In genomic region chr20:37257993-37258392, GRCh38 we compare ENCODE assay signal across 23 cellular contexts. TPM values are rescaled to one million over a fixed set of nuclear protein-coding genes. Genes with fewer than 3 reads are reported as not detected.
DNase-seq lines count a peak whose midpoint lies in the region; ATAC-seq and TF ChIP-seq lines count a peak whose summit lies in the region.
"Had no signal": no experiment of that assay in that cellular context is flagged by ENCODE, and none has a peak within 500 bp of the region (broad histone marks: within the 10 kb centered on the region; RNA-seq: fewer than 3 reads in every experiment).

No MANE protein-coding gene starts in this region.

- H3K27me3 ChIP-seq in HUES48 (ENCODE audit: control insufficient read depth, insufficient read depth, low read length) (0 out of 2 replicates have a peak, but pooled peaks cover 3% of the 10 kb centered on the region), Panc1 (ENCODE audit: control insufficient read depth, insufficient read depth, low read length) (peaks cover 4% of the 10 kb centered on the region), MG63 (peaks cover 33% of the 10 kb centered on the region)
- H3K27me3 ChIP-seq: adrenal gland, thyroid gland had no signal

- POLR2A ChIA-PET in Panc1 (lab: Charles Lee), result no interaction called here

- intact Hi-C loops in Panc1 (cut with micrococcal nuclease; ENCODE audit: unreplicated experiment), result no loop called here

- BruUV-seq in Panc1 (replicated peaks; lab: Mats Ljungman, UMichigan), result no TSS peak

- no peak overlapping the region for H3K9ac ChIP-seq in HUES48 (ENCODE audit: low read depth, low read length)

- peak; percentile 32; the same call in 1 of the 2 replicates for ATAC-seq in Panc1
- ATAC-seq: GM12878; stimulated activated naive CD8-positive, alpha-beta T cell treated with anti-CD3 and anti-CD28 coated beads, Interleukin-15, Interleukin-2, amounts not matched to agents 100 U/mL and 50 U/mL, for 24 hours had no signal

- DNase-seq in ELF-1 (ENCODE audit: low read depth, low spot score) (peak; percentile 82), Panc1 (ENCODE audit: low read depth, low spot score) (no peak), islet precursor cell (peak; percentile 80), MG63 (no peak), NCI-H226 (no peak)
- no peak for DNase-seq in T-helper 2 cell treated with Interferon-gamma antibody and Interleukin-4, amounts not matched to agents 5 μg/mL and 100 μg/mL, for 36 hours (ENCODE audit: low spot score)
- DNase-seq in activated T-cell treated with anti-CD3 and anti-CD28 coated beads, Interleukin-2, amount 50 U/mL, for 24 hours, result no peak
- DNase-seq: activated gamma-delta T cell; adrenal gland; CD4-positive, alpha-beta T cell; left ventricle myocardium inferior; NCI-H510A treated with DMSO at 0.1 percent for 48 hours; stimulated activated CD4-positive, alpha-beta T cell treated with anti-CD3 and anti-CD28 coated beads, Interleukin-2, amount 100 ng/mL, for 24 hours; stimulated activated naive CD8-positive, alpha-beta T cell treated with anti-CD3 and anti-CD28 coated beads, Interleukin-15, Interleukin-2, amounts not matched to agents 100 U/mL and 50 U/mL, for 24 hours; thyroid gland had no signal

- no peak overlapping the region for H3K4me3 Mint-ChIP-seq in T-helper 2 cell treated with Interferon-gamma antibody and Interleukin-4, amounts not matched to agents 5 μg/mL and 100 μg/mL, for 36 hours
- no peak overlapping the region for H3K4me3 Mint-ChIP-seq in activated T-cell treated with anti-CD3 and anti-CD28 coated beads, Interleukin-2, amount 50 U/mL, for 24 hours
- H3K4me3 Mint-ChIP-seq: CD4-positive, alpha-beta T cell had no signal

- H3K4me1 ChIP-seq in HUES48 (ENCODE audit: control insufficient read depth, insufficient read depth, low read length) (peaks cover 21% of the 10 kb centered on the region), Panc1 (ENCODE audit: control insufficient read depth, insufficient read depth, low read length) (no peaks in the 10 kb centered on the region)
- H3K4me1 ChIP-seq: adrenal gland, left ventricle myocardium inferior, prostate gland, thyroid gland had no signal

- peaks cover 5% of the 10 kb centered on the region for H3K27me3 Mint-ChIP-seq in T-helper 2 cell treated with Interferon-gamma antibody and Interleukin-4, amounts not matched to agents 5 μg/mL and 100 μg/mL, for 36 hours (ENCODE audit: low read depth)
- H3K27me3 Mint-ChIP-seq in activated T-cell treated with anti-CD3 and anti-CD28 coated beads, Interleukin-2, amount 50 U/mL, for 24 hours, result peaks cover 8% of the 10 kb centered on the region

- H3K9me3 ChIP-seq in HUES48 (ENCODE audit: control insufficient read depth, insufficient read depth, low read length) (peaks cover 4% of the 10 kb centered on the region; the same call in 1 of the 2 replicates), Panc1 (ENCODE audit: control insufficient read depth, insufficient read depth, low read depth, low read length) (no peaks in the 10 kb centered on the region), MG63 (peaks cover 2% of the 10 kb centered on the region; the same call in 1 of the 2 replicates)
- H3K9me3 ChIP-seq: adrenal gland, prostate gland, thyroid gland had no signal

- no peaks in the 10 kb centered on the region for H3K9me3 Mint-ChIP-seq in T-helper 2 cell treated with Interferon-gamma antibody and Interleukin-4, amounts not matched to agents 5 μg/mL and 100 μg/mL, for 36 hours
- H3K9me3 Mint-ChIP-seq in activated T-cell treated with anti-CD3 and anti-CD28 coated beads, Interleukin-2, amount 50 U/mL, for 24 hours, result no peaks in the 10 kb centered on the region
- H3K9me3 Mint-ChIP-seq: CD4-positive, alpha-beta T cell had no signal

- TF ChIP-seq CTCF in Panc1 (IDR thresholded peaks at IDR 0.05), result no peak

- H3K27ac ChIP-seq in HUES48 (ENCODE audit: low read depth, low read length) (peak overlapping the region; percentile 5), Panc1 (ENCODE audit: low read length) (no peak overlapping the region)
- H3K27ac ChIP-seq: adrenal gland, coronary artery, left ventricle myocardium inferior, prostate gland, thyroid gland had no signal

- CTCF ChIA-PET in Panc1 (lab: Charles Lee), result no interaction called here

- no peaks in the 10 kb centered on the region for H3K36me3 ChIP-seq in HUES48 (ENCODE audit: control insufficient read depth, insufficient read depth, low read length)
- no peaks in the 10 kb centered on the region for H3K36me3 ChIP-seq in Panc1 (ENCODE audit: control insufficient read depth, insufficient read depth, low read length)
- H3K36me3 ChIP-seq in MG63, result no peaks in the 10 kb centered on the region
- H3K36me3 ChIP-seq: adrenal gland, left ventricle myocardium inferior, prostate gland, thyroid gland had no signal

- no peaks in the 10 kb centered on the region for H3K36me3 Mint-ChIP-seq in T-helper 2 cell treated with Interferon-gamma antibody and Interleukin-4, amounts not matched to agents 5 μg/mL and 100 μg/mL, for 36 hours (ENCODE audit: low read depth)
- H3K36me3 Mint-ChIP-seq in activated T-cell treated with anti-CD3 and anti-CD28 coated beads, Interleukin-2, amount 50 U/mL, for 24 hours (ENCODE audit: low read depth), result no peaks in the 10 kb centered on the region

- H3K4me3 ChIP-seq in HUES48 (ENCODE audit: low read depth, low read length) (no peak overlapping the region), Panc1 (ENCODE audit: low read depth in 2 of 2, low read length in 2 of 2) (no peak overlapping the region), MG63 (no peak overlapping the region)
- H3K4me3 ChIP-seq: adrenal gland, coronary artery, GM12878, left ventricle myocardium inferior, prostate gland, thyroid gland had no signal

- no peaks in the 10 kb centered on the region for H3K4me1 Mint-ChIP-seq in T-helper 2 cell treated with Interferon-gamma antibody and Interleukin-4, amounts not matched to agents 5 μg/mL and 100 μg/mL, for 36 hours (ENCODE audit: low read depth)
- no peaks in the 10 kb centered on the region for H3K4me1 Mint-ChIP-seq in activated T-cell treated with anti-CD3 and anti-CD28 coated beads, Interleukin-2, amount 50 U/mL, for 24 hours (ENCODE audit: low read depth)

- in situ Hi-C loops in Panc1 (cut with HindIII; ENCODE audit: low pct_unique_long_range_greater_than_20kb, low sequenced_read_pairs), result no loop called here

- H3K27ac Mint-ChIP-seq in T-helper 2 cell treated with Interferon-gamma antibody and Interleukin-4, amounts not matched to agents 5 μg/mL and 100 μg/mL, for 36 hours, result no peak overlapping the region
- H3K27ac Mint-ChIP-seq in activated T-cell treated with anti-CD3 and anti-CD28 coated beads, Interleukin-2, amount 50 U/mL, for 24 hours, result no peak overlapping the region
- H3K27ac Mint-ChIP-seq: CD4-positive, alpha-beta T cell had no signal

RNA-seq across cellular contexts. Expression of gene GHRH, which starts 3.6 kb away (rescaled TPM):
- not detected for total RNA-seq in Panc1 (2021; ENCODE audit: unreplicated experiment)
- not detected for polyA plus RNA-seq in Panc1 (2012; ENCODE audit: insufficient read length)
- not detected in 2 replicates for total RNA-seq in MG63 (2014; rRNA removed; shearing (Covaris generic); ENCODE audit: low replicate concordance)
- total RNA-seq: adrenal gland; bronchial epithelial cell; CD4-positive, alpha-beta T cell; GM12878; HT1080; LHCN-M2; prostate gland; thyroid gland had no signal
- polyA plus RNA-seq: GM12878, neural cell had no signal

RNA-seq across cellular contexts. Expression of gene MANBAL, which starts 31.5 kb away (rescaled TPM):
- total RNA-seq in Panc1 (2021; ENCODE audit: unreplicated experiment), result 36.4 TPM
- 46.6 TPM for polyA plus RNA-seq in Panc1 (2012; ENCODE audit: insufficient read length)
- 72.7 and 107 TPM in 2 replicates for total RNA-seq in MG63 (2014; rRNA removed; shearing (Covaris generic); ENCODE audit: low replicate concordance)

Comparison
In these comparisons a context has a peak if more than half of its experiments do, and no peak if none do; other contexts are left out.
1. DNase-seq: peak in ELF-1 (single experiment) and islet precursor cell (single experiment); none in Panc1 (single experiment), MG63 (single experiment), T-helper 2 cell treated with Interferon-gamma antibody and Interleukin-4, amounts not matched to agents 5 μg/mL and 100 μg/mL, for 36 hours (single experiment), NCI-H226 (single experiment) and activated T-cell treated with anti-CD3 and anti-CD28 coated beads, Interleukin-2, amount 50 U/mL, for 24 hours (single experiment).